30 cellular contexts compared by ENCODE assay signal in genomic region chr11:123181075-123181474, GRCh38. TPM values are rescaled to one million over a fixed set of nuclear protein-coding genes. Genes with fewer than 3 reads are reported as not detected.
DNase-seq lines count a peak whose midpoint lies in the region; ATAC-seq and TF ChIP-seq lines count a peak whose summit lies in the region.
"Had no signal": no experiment of that assay in that cellular context is flagged by ENCODE, and none has a peak within 500 bp of the region (broad histone marks: within the 10 kb centered on the region; RNA-seq: fewer than 3 reads in every experiment).

No MANE protein-coding gene starts in this region.

- DNase-seq in AG04450 (ENCODE audit: low read depth, low spot score): no peak
- DNase-seq in esophagus muscularis mucosa (ENCODE audit: extremely low spot score): no peak
- DNase-seq in DMS53 (lab: John Stamatoyannopoulos, UW): no peak
- no peak for DNase-seq in NOMO-1 treated with DMSO at 0.1 percent for 48 hours (lab: John Stamatoyannopoulos, UW; ENCODE audit: unreplicated experiment)
- no peak for DNase-seq in SW480 (ENCODE audit: low spot score)
- DNase-seq: 8988T; activated CD4-positive, alpha-beta memory T cell treated with anti-CD3 and anti-CD28 coated beads, Interleukin-2, amount 10 ng/mL, durations not matched to agents 7 days and 5 days; CD4-positive, alpha-beta T cell; dorsolateral prefrontal cortex; glutamatergic neuron; mucosa of descending colon; NCI-H1105 treated with DMSO at 0.1 percent for 48 hours; NCI-H1930; NCI-H524 treated with DMSO at 0.1 percent for 48 hours; NK-92 treated with Interleukin-12 subunit alpha and Interleukin-12 subunit beta, amount 100 ng/mL, for 24 hours; Peyer's patch; right lobe of liver; stimulated activated CD4-positive, alpha-beta T cell treated with anti-CD3 and anti-CD28 coated beads, Interleukin-15, amount 100 ng/mL, for 24 hours; stimulated activated naive CD4-positive, alpha-beta T cell; T-helper 1 cell; testis; uterus had no signal

- H3K4me3 ChIP-seq in AG04450 (ENCODE audit: low read depth, low read length) (no peak overlapping the region), esophagus muscularis mucosa (no peak overlapping the region), rectal smooth muscle tissue (ENCODE audit: low read length) (no peak overlapping the region)
- H3K4me3 ChIP-seq: dorsolateral prefrontal cortex, K562, mucosa of descending colon, Peyer's patch, right lobe of liver, testis, uterus had no signal

- WGBS in esophagus muscularis mucosa: 100% methylated on average over 3 of the region's 4 CpGs

- no peaks in the 10 kb centered on the region for H3K36me3 ChIP-seq in esophagus muscularis mucosa
- no peaks in the 10 kb centered on the region for H3K36me3 ChIP-seq in rectal smooth muscle tissue (ENCODE audit: control insufficient read depth, insufficient read depth, low read length)
- H3K36me3 ChIP-seq: Peyer's patch, right lobe of liver, uterus had no signal

- H3K27ac ChIP-seq in AG04450 (ENCODE audit: low read depth, low read length): peak overlapping the region; percentile 39
- peak overlapping the region; percentile 76 to 90 (median 85) for H3K27ac ChIP-seq in esophagus muscularis mucosa (replicated peaks in 1 of 4)
- H3K27ac ChIP-seq in rectal smooth muscle tissue (ENCODE audit: low read depth, low read length): peak overlapping the region; percentile 48
- H3K27ac ChIP-seq: parathyroid adenoma, right lobe of liver, testis, uterus had no signal

- H3K9ac ChIP-seq in rectal smooth muscle tissue (ENCODE audit: low read length): no peak overlapping the region
- H3K9ac ChIP-seq: parathyroid adenoma had no signal

- TF ChIP-seq EP300 in esophagus muscularis mucosa (IDR thresholded peaks at IDR 0.05): no peak

- peaks cover 5 to 100% (median 100%) of the 10 kb centered on the region in 4 donors for H3K4me1 ChIP-seq in esophagus muscularis mucosa
- peaks cover 27% of the 10 kb centered on the region for H3K4me1 ChIP-seq in rectal smooth muscle tissue (ENCODE audit: control insufficient read depth, insufficient read depth, low read length)
- H3K4me1 ChIP-seq: parathyroid adenoma, Peyer's patch, right lobe of liver, testis had no signal

- peaks cover 5% of the 10 kb centered on the region for H3K9me3 ChIP-seq in AG04450 (ENCODE audit: control insufficient read depth, insufficient read depth, low read length)
- H3K9me3 ChIP-seq in esophagus muscularis mucosa: no peaks in the 10 kb centered on the region
- H3K9me3 ChIP-seq: mucosa of descending colon, Peyer's patch, right lobe of liver, testis, uterus had no signal

- no peak for TF ChIP-seq CTCF in AG04450 (IDR thresholded peaks at IDR 0.05; ENCODE audit: low read depth, low read length)
- no peak for TF ChIP-seq CTCF in esophagus muscularis mucosa (IDR thresholded peaks at IDR 0.05)

- CTCF ChIA-PET in AG04450 (lab: Charles Lee): no interaction called here

- intact Hi-C loops in esophagus muscularis mucosa (cut with DNase I): no loop called here

- POLR2A ChIA-PET in AG04450 (lab: Yijun Ruan, JAX): no interaction called here

- TF ChIP-seq POLR2A in esophagus muscularis mucosa (IDR thresholded peaks at IDR 0.05; ENCODE audit: low read depth): no peak

- H3K27me3 ChIP-seq in AG04450 (ENCODE audit: control insufficient read depth, insufficient read depth, low read length): no peaks in the 10 kb centered on the region
- H3K27me3 ChIP-seq in esophagus muscularis mucosa: peaks cover 0 to 2% (median 0%) of the 10 kb centered on the region in 4 donors
- H3K27me3 ChIP-seq in rectal smooth muscle tissue (ENCODE audit: control insufficient read depth, insufficient read depth, low read length): no peaks in the 10 kb centered on the region
- H3K27me3 ChIP-seq: Peyer's patch, right lobe of liver, testis, uterus had no signal

- ATAC-seq in SK-N-SH treated with all-trans-retinoic acid at 6 μM for 48 hours (peak; percentile 10), HG02642 (IDR thresholded peaks at IDR 0.05; ENCODE audit: poor library complexity, unreplicated experiment) (no peak)
- ATAC-seq: activated naive CD4-positive, alpha-beta T cell treated with anti-CD3 and anti-CD28 coated beads, Interleukin-2, amount 50 U/mL, for 72 hours; K562; mucosa of descending colon; right lobe of liver had no signal

TF ChIP-seq in SK-N-SH treated with all-trans-retinoic acid at 6 μM for 48 hours, 23 proteins besides CTCF, POLR2A, EP300 and RAD21:
- TF ChIP-seq PPARA (CRISPR knock-in tag; IDR thresholded peaks at IDR 0.05; ENCODE audit: borderline replicate concordance): no peak
- TF ChIP-seq RARB (CRISPR knock-in tag; IDR thresholded peaks at IDR 0.05): no peak
- TF ChIP-seq ARNTL (CRISPR knock-in tag; IDR thresholded peaks at IDR 0.05; ENCODE audit: borderline replicate concordance, low read depth): no peak
- no peak for TF ChIP-seq TOX (CRISPR knock-in tag; IDR thresholded peaks at IDR 0.05; ENCODE audit: borderline replicate concordance)
- TF ChIP-seq OSR1 (CRISPR knock-in tag; IDR thresholded peaks at IDR 0.05): no peak

RNA-seq across cellular contexts. Expression of gene CLMP, which starts 14.0 kb away (rescaled TPM):
- 251 and 288 TPM in 2 replicates for polyA plus RNA-seq in AG04450 (2011; rRNA removed)
- 500 and 661 TPM in 2 replicates for polyA minus RNA-seq in AG04450 (2011; rRNA and poly(A)+ RNA removed)
- 100 to 1,000 TPM; 169 to 215 (median 197) TPM for total RNA-seq in esophagus muscularis mucosa
- total RNA-seq: HT-29 had no signal
- polyA plus RNA-seq: neural cell had no signal
